9 cellular contexts compared by ENCODE assay signal in genomic region chr20:63273180-63273579, GRCh38. TPM values are rescaled to one million over a fixed set of nuclear protein-coding genes. Genes with fewer than 3 reads are reported as not detected.
DNase-seq lines count a peak whose midpoint lies in the region; ATAC-seq and TF ChIP-seq lines count a peak whose summit lies in the region.
"Had no signal": no experiment of that assay in that cellular context is flagged by ENCODE, and none has a peak within 500 bp of the region (broad histone marks: within the 10 kb centered on the region; RNA-seq: fewer than 3 reads in every experiment).

No MANE protein-coding gene starts in this region.

- H3K9me3 Mint-ChIP-seq in activated CD4-positive, alpha-beta T cell treated with anti-CD3 and anti-CD28 coated beads for 36 hours (ENCODE audit: low read depth): no peaks in the 10 kb centered on the region
- H3K9me3 Mint-ChIP-seq in activated naive CD8-positive, alpha-beta T cell (ENCODE audit: low read depth): no peaks in the 10 kb centered on the region

- TF ChIP-seq POLR2A in suprapubic skin (IDR thresholded peaks at IDR 0.05): no peak

- peaks cover 4% of the 10 kb centered on the region for H3K36me3 Mint-ChIP-seq in activated CD4-positive, alpha-beta T cell treated with anti-CD3 and anti-CD28 coated beads for 36 hours (ENCODE audit: low read depth)
- no peaks in the 10 kb centered on the region for H3K36me3 Mint-ChIP-seq in activated naive CD8-positive, alpha-beta T cell

- CTCF ChIA-PET in activated CD4-positive, alpha-beta T cell treated with anti-CD3 and anti-CD28 coated beads for 36 hours (lab: Charles Lee): interaction anchor here (1.7 kb wide), 1 partner anchor 50 kb away, joined by 10 read pairs; no protein-coding TSS in a partner anchor

- H3K4me3 Mint-ChIP-seq in activated CD4-positive, alpha-beta T cell treated with anti-CD3 and anti-CD28 coated beads for 36 hours: peak overlapping the region; percentile 79
- H3K4me3 Mint-ChIP-seq in activated naive CD8-positive, alpha-beta T cell: peak overlapping the region; percentile 94

- H3K27me3 Mint-ChIP-seq in activated CD4-positive, alpha-beta T cell treated with anti-CD3 and anti-CD28 coated beads for 36 hours: no peaks in the 10 kb centered on the region
- no peaks in the 10 kb centered on the region for H3K27me3 Mint-ChIP-seq in activated naive CD8-positive, alpha-beta T cell

- intact Hi-C loops in activated CD4-positive, alpha-beta T cell treated with anti-CD3 and anti-CD28 coated beads for 36 hours (cut with DNase I, micrococcal nuclease): loop anchor here in 1 of 2 experiments (2.0 to 5.0 kb wide), 7 partner anchors 170 to 1034 kb away; partner anchors contain the start of genes ADRM1, DIDO1, GMEB2 and OSBPL2
- intact Hi-C loops in posterior cingulate gyrus (cut with DNase I): no loop called here

- H3K4me3 ChIP-seq in kidney epithelial cell (ENCODE audit: low read depth, low read length) (peak overlapping the region; percentile 77), suprapubic skin (peak overlapping the region; percentile 90)

- POLR2A ChIA-PET in activated CD4-positive, alpha-beta T cell treated with anti-CD3 and anti-CD28 coated beads for 36 hours (lab: Charles Lee): interaction anchor here (0.6 to 1.3 kb wide), 3 partner anchors 11 to 58 kb away, joined by 3 to 5 read pairs (median 4); no protein-coding TSS in a partner anchor

- no peak for TF ChIP-seq EP300 in suprapubic skin (IDR thresholded peaks at IDR 0.05)

- peak overlapping the region; percentile 51 for H3K27ac ChIP-seq in suprapubic skin

- peaks cover 3% of the 10 kb centered on the region for H3K36me3 ChIP-seq in kidney epithelial cell (ENCODE audit: control insufficient read depth, insufficient read depth, low read length)
- H3K36me3 ChIP-seq in suprapubic skin: peaks cover 27% of the 10 kb centered on the region

- H3K27ac Mint-ChIP-seq in activated CD4-positive, alpha-beta T cell treated with anti-CD3 and anti-CD28 coated beads for 36 hours: peak overlapping the region; percentile 83
- peak overlapping the region; percentile 81 for H3K27ac Mint-ChIP-seq in activated naive CD8-positive, alpha-beta T cell

- DNase-seq in activated CD4-positive, alpha-beta T cell treated with anti-CD3 and anti-CD28 coated beads for 36 hours: no peak
- DNase-seq in activated CD4-positive, alpha-beta T cell treated with anti-CD3 and anti-CD28 coated beads for 1 hour: no peak
- no peak for DNase-seq in kidney epithelial cell (ENCODE audit: low read depth)
- DNase-seq in suprapubic skin (ENCODE audit: low spot score in 2 of 2): no peak
- no peak for DNase-seq in islet precursor cell
- no peak for DNase-seq in DMS114 treated with DMSO at 0.1 percent for 48 hours (lab: John Stamatoyannopoulos, UW; ENCODE audit: unreplicated experiment)
- DNase-seq in posterior cingulate gyrus: no peak

- no peaks in the 10 kb centered on the region for H3K9me3 ChIP-seq in suprapubic skin

- H3K4me1 ChIP-seq in suprapubic skin: peaks cover 39% of the 10 kb centered on the region

- no peaks in the 10 kb centered on the region for H3K27me3 ChIP-seq in kidney epithelial cell (ENCODE audit: control insufficient read depth, insufficient read depth, low read length)
- no peaks in the 10 kb centered on the region for H3K27me3 ChIP-seq in suprapubic skin

- WGBS in suprapubic skin: 0% methylated on average over 18 of the region's 21 CpGs

- no peak for ATAC-seq in activated CD4-positive, alpha-beta T cell treated with anti-CD3 and anti-CD28 coated beads for 36 hours

- H3K4me1 Mint-ChIP-seq in activated CD4-positive, alpha-beta T cell treated with anti-CD3 and anti-CD28 coated beads for 36 hours: peaks cover 27% of the 10 kb centered on the region
- H3K4me1 Mint-ChIP-seq in activated naive CD8-positive, alpha-beta T cell (ENCODE audit: low read depth): peaks cover 26% of the 10 kb centered on the region

- TF ChIP-seq CTCF in kidney epithelial cell (IDR thresholded peaks at IDR 0.05; ENCODE audit: insufficient read depth, low read length, poor library complexity, severe bottlenecking): no peak
- TF ChIP-seq CTCF in suprapubic skin (IDR thresholded peaks at IDR 0.05): no peak

RNA-seq across cellular contexts. Expression of gene ARFGAP1, which starts 0.6 kb away (rescaled TPM):
- total RNA-seq in activated CD4-positive, alpha-beta T cell treated with anti-CD3 and anti-CD28 coated beads for 36 hours: 10 to 100 TPM; 73.4 to 77.6 TPM
- total RNA-seq in kidney epithelial cell (109 and 121 TPM in 2 replicates), suprapubic skin (10 to 100 TPM; 38.6 to 84.9 (median 43.4) TPM)

RNA-seq across cellular contexts. Expression of gene NKAIN4, which starts 18.9 kb away (rescaled TPM):
- total RNA-seq in activated CD4-positive, alpha-beta T cell treated with anti-CD3 and anti-CD28 coated beads for 36 hours: not detected
- total RNA-seq in kidney epithelial cell (65.4 and 107 TPM in 2 replicates), suprapubic skin (under 1 TPM in 1 of 4 donors, not detected in 3; 0.42 TPM)
- total RNA-seq: LHCN-M2 had no signal

RNA-seq across cellular contexts. Expression of gene COL20A1, which starts 19.8 kb away (rescaled TPM):
- under 1 TPM; 0.04 to 0.09 TPM for total RNA-seq in activated CD4-positive, alpha-beta T cell treated with anti-CD3 and anti-CD28 coated beads for 36 hours
- total RNA-seq in kidney epithelial cell (not detected in 2 replicates), suprapubic skin (not detected)

RNA-seq across cellular contexts. Expression of gene BIRC7, which starts 37.5 kb away (rescaled TPM):
- total RNA-seq in activated CD4-positive, alpha-beta T cell treated with anti-CD3 and anti-CD28 coated beads for 36 hours: under 1 TPM in 1 of 2 experiments, not detected in 1; 0.14 TPM
- total RNA-seq in kidney epithelial cell: 12.8 and 19.2 TPM in 2 replicates
- total RNA-seq in suprapubic skin: 1 to 10 TPM in 3 of 4 donors, under 1 TPM in 1; 0.49 to 3.0 (median 1.7) TPM
- total RNA-seq: LHCN-M2 had no signal

RNA-seq across cellular contexts. Expression of gene YTHDF1, which starts 57.2 kb away (rescaled TPM):
- total RNA-seq in activated CD4-positive, alpha-beta T cell treated with anti-CD3 and anti-CD28 coated beads for 36 hours: 10 to 100 TPM; 32.2 to 32.6 TPM
- total RNA-seq in kidney epithelial cell (54.3 and 54.8 TPM in 2 replicates), suprapubic skin (10 to 100 TPM; 32.7 to 40.6 (median 34.0) TPM)

Comparison
In these comparisons a context has a peak if more than half of its experiments do, and no peak if none do; other contexts are left out.
1. RNA of gene NKAIN4, which starts 18.9 kb away (total RNA-seq): 65.4 to 107 TPM in kidney epithelial cell; not detected in activated CD4-positive, alpha-beta T cell treated with anti-CD3 and anti-CD28 coated beads for 36 hours and 0.42 TPM in suprapubic skin; every median in the first group is over 10 times any median in the second.